Comparison of ENCODE assay signal across 21 cellular contexts in the genomic region with DNA sequence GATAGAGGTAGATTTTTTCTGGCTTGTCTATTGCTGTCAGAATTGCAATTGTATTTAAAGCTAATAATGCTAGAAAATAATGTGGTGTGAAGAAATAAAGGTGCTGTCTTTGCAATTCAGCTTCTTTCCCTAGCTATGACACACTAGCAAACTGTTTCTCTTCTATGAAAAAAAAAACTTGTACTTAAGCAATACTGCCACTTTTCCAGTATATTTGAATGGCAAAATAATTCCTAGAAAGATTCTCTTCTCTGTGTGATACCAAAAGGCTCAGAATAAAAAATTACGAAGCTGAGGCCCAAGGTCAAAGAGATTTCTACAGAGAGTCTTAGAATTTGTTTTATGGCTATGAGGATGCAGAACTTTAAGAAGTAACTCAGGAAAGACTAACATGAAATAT.
DNase-seq lines count a peak whose midpoint lies in the region; ATAC-seq and TF ChIP-seq lines count a peak whose summit lies in the region.
"Had no signal": no experiment of that assay in that cellular context is flagged by ENCODE, and none has a peak within 500 bp of the region (broad histone marks: within the 10 kb centered on the region; RNA-seq: fewer than 3 reads in every experiment).

No MANE protein-coding gene starts in this region.

- CTCF ChIA-PET in activated naive CD4-positive, alpha-beta T cell treated with anti-CD3 and anti-CD28 coated beads for 36 hours (lab: Charles Lee): no interaction called here

- H3K27me3 ChIP-seq in HL-60 (ENCODE audit: insufficient read depth, poor library complexity, severe bottlenecking) (no peaks in the 10 kb centered on the region), mesenchymal stem cell (ENCODE audit: control insufficient read depth in 1 of 2, insufficient read depth in 1 of 2, low read length in 2 of 2) (no peaks in the 10 kb centered on the region), skeletal muscle satellite cell (ENCODE audit: control insufficient read depth, insufficient read depth, low read length) (no peaks in the 10 kb centered on the region)

- H4K8ac ChIP-seq in mesenchymal stem cell (ENCODE audit: low read length): no peak overlapping the region

- H2BK15ac ChIP-seq in mesenchymal stem cell (ENCODE audit: low read depth, poor library complexity, severe bottlenecking): no peak overlapping the region

- H3K4me3 Mint-ChIP-seq in activated naive CD4-positive, alpha-beta T cell treated with anti-CD3 and anti-CD28 coated beads for 36 hours: no peak overlapping the region
- H3K4me3 Mint-ChIP-seq: CD8-positive, alpha-beta memory T cell had no signal

- H3K9me3 ChIP-seq in mesenchymal stem cell (ENCODE audit: control insufficient read depth, low read length) (no peaks in the 10 kb centered on the region), skeletal muscle satellite cell (replicated peaks; ENCODE audit: low read length) (no peaks in the 10 kb centered on the region)

- H3K27ac ChIP-seq in HL-60 (replicated peaks): peak overlapping the region; percentile 7
- H3K27ac ChIP-seq in mesenchymal stem cell (ENCODE audit: low read length, poor library complexity, severe bottlenecking): no peak overlapping the region
- H3K27ac ChIP-seq: C4-2B, KMS-11 had no signal

- H3K4me1 ChIP-seq in mesenchymal stem cell (ENCODE audit: control insufficient read depth, insufficient read depth, low read depth, low read length) (no peaks in the 10 kb centered on the region), skeletal muscle satellite cell (ENCODE audit: control insufficient read depth, insufficient read depth, low read length) (peaks cover 38% of the 10 kb centered on the region)

- in situ Hi-C loops in ACHN (cut with HindIII; ENCODE audit: low pct_ligation_motif_present, low pct_unique_long_range_greater_than_20kb, low sequenced_read_pairs): no loop called here

- no peak overlapping the region for H2AFZ ChIP-seq in mesenchymal stem cell (ENCODE audit: low read depth, low read length)

- no peak overlapping the region for H3K14ac ChIP-seq in mesenchymal stem cell (ENCODE audit: low read length in 2 of 2)

- no peaks in the 10 kb centered on the region for H3K27me3 Mint-ChIP-seq in activated naive CD4-positive, alpha-beta T cell treated with anti-CD3 and anti-CD28 coated beads for 36 hours (ENCODE audit: low read depth)
- H3K27me3 Mint-ChIP-seq: CD8-positive, alpha-beta memory T cell had no signal

- no peak overlapping the region for H2BK120ac ChIP-seq in mesenchymal stem cell (ENCODE audit: low read depth, low read length)

- H3K4me3 ChIP-seq in HL-60 (replicated peaks; ENCODE audit: insufficient read depth, low read length): no peak overlapping the region
- H3K4me3 ChIP-seq in mesenchymal stem cell (ENCODE audit: insufficient read depth in 1 of 2, low read depth in 1 of 2, low read length in 2 of 2): no peak overlapping the region
- no peak overlapping the region for H3K4me3 ChIP-seq in skeletal muscle satellite cell (ENCODE audit: low read length)

- H2BK5ac ChIP-seq in mesenchymal stem cell (ENCODE audit: low read depth, low read length, poor library complexity, severe bottlenecking): no peak overlapping the region

- peaks cover 1% of the 10 kb centered on the region for H3K9me3 Mint-ChIP-seq in activated naive CD4-positive, alpha-beta T cell treated with anti-CD3 and anti-CD28 coated beads for 36 hours

- no peak for DNase-seq in HL-60 (ENCODE audit: low read depth in 1 of 2, low spot score in 1 of 2)
- peak; percentile 18 for DNase-seq in brain pericyte (ENCODE audit: low read depth, low spot score)
- DNase-seq in mesenchymal stem cell: peak; percentile 29
- DNase-seq in activated naive CD4-positive, alpha-beta T cell treated with anti-CD3 and anti-CD28 coated beads for 36 hours: no peak
- DNase-seq in ACHN: no peak
- DNase-seq: Calu3; CD8-positive, alpha-beta memory T cell; DMS153; NCI-H1105; NCI-H146; NCI-H2029; NCI-H226; NCI-H510A treated with DMSO at 0.1 percent for 48 hours; NCI-H774 had no signal

- no peak overlapping the region for H3K23ac ChIP-seq in mesenchymal stem cell (ENCODE audit: low read length in 2 of 2)

- H4K91ac ChIP-seq in mesenchymal stem cell (ENCODE audit: low read length): no peak overlapping the region

- no peak overlapping the region for H2BK12ac ChIP-seq in mesenchymal stem cell (ENCODE audit: low read length in 2 of 2)

- H3K18ac ChIP-seq in mesenchymal stem cell (ENCODE audit: low read depth in 1 of 2, low read length in 2 of 2): no peak overlapping the region

- WGBS in mesenchymal stem cell: 71% methylated on average over 1 of the region's 1 CpG

- no peaks in the 10 kb centered on the region for H3K4me1 Mint-ChIP-seq in activated naive CD4-positive, alpha-beta T cell treated with anti-CD3 and anti-CD28 coated beads for 36 hours (ENCODE audit: low read depth)
- H3K4me1 Mint-ChIP-seq: CD8-positive, alpha-beta memory T cell had no signal

- intact Hi-C loops in activated naive CD4-positive, alpha-beta T cell treated with anti-CD3 and anti-CD28 coated beads for 36 hours (cut with micrococcal nuclease): no loop called here

- H3K36me3 ChIP-seq in mesenchymal stem cell (ENCODE audit: control insufficient read depth in 1 of 2, insufficient read depth in 2 of 2, low read depth in 1 of 2, low read length in 2 of 2) (no peaks in the 10 kb centered on the region), skeletal muscle satellite cell (ENCODE audit: insufficient read depth, low read length) (no peaks in the 10 kb centered on the region)

- H3K4ac ChIP-seq in mesenchymal stem cell (ENCODE audit: low read depth in 1 of 2, low read length in 2 of 2): no peak overlapping the region

- no peaks in the 10 kb centered on the region for H3K79me1 ChIP-seq in mesenchymal stem cell (replicated peaks; ENCODE audit: low read length, poor library complexity, severe bottlenecking)

- TF ChIP-seq CTCF in HL-60 (IDR thresholded peaks at IDR 0.05; ENCODE audit: insufficient read depth, low read length): no peak

- H3K27ac Mint-ChIP-seq in activated naive CD4-positive, alpha-beta T cell treated with anti-CD3 and anti-CD28 coated beads for 36 hours: no peak overlapping the region
- H3K27ac Mint-ChIP-seq: CD8-positive, alpha-beta memory T cell had no signal

- H3K36me3 Mint-ChIP-seq in activated naive CD4-positive, alpha-beta T cell treated with anti-CD3 and anti-CD28 coated beads for 36 hours (ENCODE audit: low read depth): no peaks in the 10 kb centered on the region
- H3K36me3 Mint-ChIP-seq: CD8-positive, alpha-beta memory T cell had no signal

- H2AK5ac ChIP-seq in mesenchymal stem cell (ENCODE audit: low read length, severe bottlenecking): no peak overlapping the region

- no peak overlapping the region for H3K4me2 ChIP-seq in mesenchymal stem cell (ENCODE audit: low read length, poor library complexity, severe bottlenecking)
- peak overlapping the region; percentile 24 for H3K4me2 ChIP-seq in skeletal muscle satellite cell (ENCODE audit: low read length)
- H3K4me2 ChIP-seq: KMS-11 had no signal

- H3K9ac ChIP-seq in mesenchymal stem cell (ENCODE audit: low read length) (no peak overlapping the region), skeletal muscle satellite cell (ENCODE audit: low read depth, low read length) (peak overlapping the region; percentile 47)
- H3K9ac ChIP-seq: KMS-11 had no signal

- no peak for ATAC-seq in HG03342 (IDR thresholded peaks at IDR 0.05; ENCODE audit: unreplicated experiment)
- no peak for ATAC-seq in HG03097 (IDR thresholded peaks at IDR 0.05; ENCODE audit: low FRiP score, unreplicated experiment)
- ATAC-seq: Panc1, SK-N-SH treated with all-trans-retinoic acid at 6 μM for 48 hours had no signal

Comparison
In these comparisons a context has a peak if more than half of its experiments do, and no peak if none do; other contexts are left out.
1. DNase-seq: peak in brain pericyte (single experiment) and mesenchymal stem cell (single experiment); none in HL-60 (0 of 2), activated naive CD4-positive, alpha-beta T cell treated with anti-CD3 and anti-CD28 coated beads for 36 hours (single experiment) and ACHN (single experiment).